In genomic region chr12:113835433-113835832, GRCh38 we compare ENCODE assay signal across 14 cellular contexts.
"Had no signal": no experiment of that assay in that cellular context is flagged by ENCODE, and none has a peak within 500 bp of the region (broad histone marks: within the 10 kb centered on the region; RNA-seq: fewer than 3 reads in every experiment).

No MANE protein-coding gene starts in this region.

- H3K9me3 Mint-ChIP-seq: naive thymus-derived CD8-positive, alpha-beta T cell; stimulated activated naive B cell treated with anti-CD40 and anti-IgM and Interleukin-4, amounts not matched to agents 10 μg/mL and 1 μg/mL and 100 μg/mL, for 72 hours had no signal

- H3K27me3 ChIP-seq: colonic mucosa, heart left ventricle, right lobe of liver had no signal

- H3K4me3 Mint-ChIP-seq: stimulated activated naive B cell treated with anti-CD40 and anti-IgM and Interleukin-4, amounts not matched to agents 10 μg/mL and 1 μg/mL and 100 μg/mL, for 72 hours had no signal

- DNase-seq: colonic mucosa; effector CD8-positive, alpha-beta T cell; heart left ventricle; hippocampal formation; kidney glomerular epithelial cell; mucosa of descending colon; naive thymus-derived CD8-positive, alpha-beta T cell; psoas muscle; retina; right lobe of liver; stimulated activated CD4-positive, alpha-beta T cell treated with anti-CD3 and anti-CD28 coated beads, Interleukin-4, amount 100 ng/mL, for 24 hours; stimulated activated naive B cell treated with anti-CD40 and anti-IgM and Interleukin-4, amounts not matched to agents 10 μg/mL and 1 μg/mL and 100 μg/mL, for 72 hours; trophoblast cell had no signal

- H3K4me1 ChIP-seq: colonic mucosa, heart left ventricle, psoas muscle, right lobe of liver had no signal

- H3K9me3 ChIP-seq: colonic mucosa, heart left ventricle, mucosa of descending colon, psoas muscle, right lobe of liver had no signal

- H3K27me3 Mint-ChIP-seq: naive thymus-derived CD8-positive, alpha-beta T cell; stimulated activated naive B cell treated with anti-CD40 and anti-IgM and Interleukin-4, amounts not matched to agents 10 μg/mL and 1 μg/mL and 100 μg/mL, for 72 hours had no signal

- H3K4me3 ChIP-seq: colonic mucosa, heart left ventricle, mucosa of descending colon, psoas muscle, right lobe of liver had no signal

- H3K27ac Mint-ChIP-seq: naive thymus-derived CD8-positive, alpha-beta T cell; stimulated activated naive B cell treated with anti-CD40 and anti-IgM and Interleukin-4, amounts not matched to agents 10 μg/mL and 1 μg/mL and 100 μg/mL, for 72 hours had no signal

- H3K27ac ChIP-seq: colonic mucosa, heart left ventricle, psoas muscle, right lobe of liver had no signal

- H3K36me3 ChIP-seq: colonic mucosa, heart left ventricle, right lobe of liver had no signal

- ATAC-seq: esophagus mucosa; heart left ventricle; mucosa of descending colon; naive thymus-derived CD8-positive, alpha-beta T cell; right lobe of liver; stimulated activated naive B cell treated with anti-CD40 and anti-IgM and Interleukin-4, amounts not matched to agents 10 μg/mL and 1 μg/mL and 100 μg/mL, for 72 hours had no signal
